Comparison of ENCODE assay signal across 1 cellular context in the genomic region with DNA sequence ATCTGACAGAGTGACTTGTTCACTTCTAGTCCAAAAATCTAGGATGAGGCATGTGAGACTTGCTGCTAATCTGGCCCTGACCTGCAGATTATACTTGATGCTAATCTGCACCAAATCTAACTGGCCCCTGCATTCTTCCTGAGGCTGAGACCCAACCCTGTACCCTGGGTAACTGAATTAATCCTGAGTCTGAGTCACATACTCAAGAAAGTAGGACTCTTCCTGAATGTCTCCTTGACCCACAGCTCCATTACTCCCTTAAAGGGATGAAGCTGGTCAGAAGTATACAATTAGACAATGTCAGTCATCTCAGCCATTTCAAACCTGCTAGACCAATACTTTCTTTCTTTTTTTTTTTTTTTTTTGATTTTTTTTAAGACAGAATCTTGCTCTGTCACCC.
TF ChIP-seq lines count a peak whose summit lies in the region.

No MANE protein-coding gene starts in this region.

TF ChIP-seq in H1, 55 proteins besides CTCF, POLR2A, EP300 and RAD21:
- no peak for TF ChIP-seq NRF1 (IDR thresholded peaks at IDR 0.05; ENCODE audit: low read depth, low read length)
- no peak for TF ChIP-seq EZH2 (IDR thresholded peaks at IDR 0.05; ENCODE audit: low read depth, low read length, severe bottlenecking)
- no peak for TF ChIP-seq RXRA (IDR thresholded peaks at IDR 0.05; ENCODE audit: insufficient read depth, low read depth, low read length)
- no peak for TF ChIP-seq SP1 (IDR thresholded peaks at IDR 0.05; ENCODE audit: low read depth, low read length)
- TF ChIP-seq BACH1 (IDR thresholded peaks at IDR 0.05; ENCODE audit: low read length) = no peak
- TF ChIP-seq MAFK (IDR thresholded peaks at IDR 0.05; ENCODE audit: low read depth, low read length) = no peak
- TF ChIP-seq SP2 (IDR thresholded peaks at IDR 0.05; ENCODE audit: low read length) = no peak
- no peak for TF ChIP-seq POU5F1 (IDR thresholded peaks at IDR 0.05; ENCODE audit: low read depth, low read length)
- no peak for TF ChIP-seq CREB1 (IDR thresholded peaks at IDR 0.05)
- no peak for TF ChIP-seq POLR2AphosphoS5 (IDR thresholded peaks at IDR 0.05; ENCODE audit: low read depth, low read length)
- TF ChIP-seq CHD1 (IDR thresholded peaks at IDR 0.05; ENCODE audit: low read depth, low read length) = no peak
- TF ChIP-seq JUN (IDR thresholded peaks at IDR 0.05; ENCODE audit: low read depth, low read length) = no peak
- TF ChIP-seq CTBP2 (IDR thresholded peaks at IDR 0.05; ENCODE audit: borderline replicate concordance, insufficient read depth, insufficient read length, low read length) = no peak
- TF ChIP-seq CHD2 (IDR thresholded peaks at IDR 0.05; ENCODE audit: low read length) = no peak
- no peak for TF ChIP-seq PHF8 (conservative IDR thresholded peaks at IDR 0.05; ENCODE audit: low read depth, low read length)
- TF ChIP-seq TAF7 (optimal IDR thresholded peaks at IDR 0.05; ENCODE audit: borderline replicate concordance, low read depth, low read length) = no peak
